ENCODE assay signal across 31 cellular contexts in genomic region chr5:167844173-167844572, GRCh38.
"Had no signal": no experiment of that assay in that cellular context is flagged by ENCODE, and none has a peak within 500 bp of the region (broad histone marks: within the 10 kb centered on the region; RNA-seq: fewer than 3 reads in every experiment).

No MANE protein-coding gene starts in this region.

- H3K4me3 ChIP-seq: adrenal gland, body of pancreas, esophagus muscularis mucosa, gastrocnemius medialis, heart left ventricle had no signal

- FAIRE-seq: colon had no signal

- ATAC-seq: activated CD4-positive, alpha-beta T cell treated with anti-CD3 and anti-CD28 coated beads for 36 hours; activated CD8-positive, alpha-beta memory T cell treated with anti-CD3 and anti-CD28 coated beads, Interleukin-2, amount 10 ng/mL, durations not matched to agents 7 days and 5 days; activated CD8-positive, alpha-beta T cell treated with anti-CD3 and anti-CD28 coated beads, Interleukin-2, amount 10 ng/mL, durations not matched to agents 7 days and 5 days; activated naive CD8-positive, alpha-beta T cell treated with anti-CD3 and anti-CD28 coated beads, Interleukin-2, amount 50 U/mL, for 24 hours; body of pancreas; effector memory CD8-positive, alpha-beta T cell; foreskin keratinocyte; gastrocnemius medialis; heart left ventricle had no signal

- H3K4me1 ChIP-seq: adrenal gland, body of pancreas, esophagus muscularis mucosa, gastrocnemius medialis, heart left ventricle had no signal

- H3K9me3 ChIP-seq: adrenal gland, body of pancreas, esophagus muscularis mucosa, gastrocnemius medialis, heart left ventricle had no signal

- H3K27me3 ChIP-seq: adrenal gland, body of pancreas, esophagus muscularis mucosa, foreskin keratinocyte, gastrocnemius medialis, heart left ventricle had no signal

- DNase-seq: activated CD4-positive, alpha-beta memory T cell treated with anti-CD3 and anti-CD28 coated beads for 36 hours; activated CD4-positive, alpha-beta T cell treated with anti-CD3 and anti-CD28 coated beads for 36 hours; activated CD4-positive, alpha-beta T cell treated with anti-CD3 and anti-CD28 coated beads, Interleukin-2, amount 10 ng/mL, durations not matched to agents 24 days and 14 days; activated CD4-positive, CD25-positive, alpha-beta regulatory T cell; activated CD4-positive, CD25-positive, alpha-beta regulatory T cell treated with anti-CD3 and anti-CD28 coated beads, Interleukin-2, amount 50 U/mL, for 72 hours; activated CD8-positive, alpha-beta memory T cell treated with anti-CD3 and anti-CD28 coated beads, Interleukin-2, amount 10 ng/mL, durations not matched to agents 7 days and 5 days; activated CD8-positive, alpha-beta memory T cell treated with anti-CD3 and anti-CD28 coated beads, Interleukin-2, amount 50 U/mL, for 4 hours; activated CD8-positive, alpha-beta T cell treated with anti-CD3 and anti-CD28 coated beads, Interleukin-2, amount 10 ng/mL, durations not matched to agents 7 days and 5 days; activated effector memory CD4-positive, alpha-beta T cell treated with anti-CD3 and anti-CD28 coated beads, Interleukin-2, amount 50 U/mL, for 16 hours; activated naive CD4-positive, alpha-beta T cell treated with anti-CD3 and anti-CD28 coated beads for 36 hours; activated naive CD8-positive, alpha-beta T cell treated with anti-CD3 and anti-CD28 coated beads for 36 hours; activated naive CD8-positive, alpha-beta T cell treated with anti-CD3 and anti-CD28 coated beads, Interleukin-2, amount 50 U/mL, for 24 hours; activated T-cell treated with anti-CD3 and anti-CD28 coated beads, Interleukin-2, amount 50 U/mL, for 1 hour; activated T-cell treated with anti-CD3 and anti-CD28 coated beads, Interleukin-2, amount 50 U/mL, for 48 hours; adrenal gland; amygdala; aorta; body of pancreas; caudate nucleus; cortex of kidney; dermis blood vessel endothelial cell; effector CD4-positive, alpha-beta T cell; effector memory CD8-positive, alpha-beta T cell; erythroblast; foreskin keratinocyte; gastrocnemius medialis; glutamatergic neuron; heart left ventricle; T-helper 2 cell had no signal

- H3K36me3 ChIP-seq: adrenal gland, esophagus muscularis mucosa, gastrocnemius medialis, heart left ventricle had no signal

- H3K27ac ChIP-seq: adrenal gland, body of pancreas, esophagus muscularis mucosa, foreskin keratinocyte, gastrocnemius medialis, heart left ventricle had no signal
